Comparison of ENCODE assay signal across 1 cellular context in the genomic region with DNA sequence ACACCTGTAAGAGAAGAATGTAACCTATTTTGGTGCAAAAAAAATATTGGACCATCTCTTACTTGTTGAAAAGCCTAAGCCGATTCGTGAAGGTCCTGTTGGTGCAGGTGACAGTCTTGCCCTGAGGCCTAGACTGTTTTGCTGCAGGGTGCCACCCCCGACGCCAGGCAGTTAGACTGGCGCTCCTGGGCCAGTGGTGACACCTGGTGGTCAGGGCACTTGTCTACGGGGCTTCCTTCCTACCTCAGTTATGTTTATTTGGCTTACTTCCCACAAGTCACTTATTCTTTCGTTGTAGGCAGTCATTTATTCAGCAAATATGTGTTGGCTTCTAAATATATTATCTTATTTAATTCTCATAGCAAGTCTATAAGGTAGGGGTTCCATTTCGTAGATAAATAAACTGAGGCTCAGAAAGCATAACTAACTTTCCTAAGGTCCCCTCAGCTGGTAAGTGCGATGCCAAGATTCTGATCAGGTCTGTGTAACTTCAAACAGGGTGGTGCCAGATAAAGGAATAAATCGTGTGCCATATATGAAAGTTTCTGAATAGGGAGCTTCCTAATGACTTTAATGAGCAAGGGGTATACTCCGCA.
TF ChIP-seq lines count a peak whose summit lies in the region.

No MANE protein-coding gene starts in this region.

TF ChIP-seq in HepG2, 621 proteins besides CTCF, POLR2A, EP300 and RAD21 (continued from another document and continues in another):
- TF ChIP-seq, protein P1, sequence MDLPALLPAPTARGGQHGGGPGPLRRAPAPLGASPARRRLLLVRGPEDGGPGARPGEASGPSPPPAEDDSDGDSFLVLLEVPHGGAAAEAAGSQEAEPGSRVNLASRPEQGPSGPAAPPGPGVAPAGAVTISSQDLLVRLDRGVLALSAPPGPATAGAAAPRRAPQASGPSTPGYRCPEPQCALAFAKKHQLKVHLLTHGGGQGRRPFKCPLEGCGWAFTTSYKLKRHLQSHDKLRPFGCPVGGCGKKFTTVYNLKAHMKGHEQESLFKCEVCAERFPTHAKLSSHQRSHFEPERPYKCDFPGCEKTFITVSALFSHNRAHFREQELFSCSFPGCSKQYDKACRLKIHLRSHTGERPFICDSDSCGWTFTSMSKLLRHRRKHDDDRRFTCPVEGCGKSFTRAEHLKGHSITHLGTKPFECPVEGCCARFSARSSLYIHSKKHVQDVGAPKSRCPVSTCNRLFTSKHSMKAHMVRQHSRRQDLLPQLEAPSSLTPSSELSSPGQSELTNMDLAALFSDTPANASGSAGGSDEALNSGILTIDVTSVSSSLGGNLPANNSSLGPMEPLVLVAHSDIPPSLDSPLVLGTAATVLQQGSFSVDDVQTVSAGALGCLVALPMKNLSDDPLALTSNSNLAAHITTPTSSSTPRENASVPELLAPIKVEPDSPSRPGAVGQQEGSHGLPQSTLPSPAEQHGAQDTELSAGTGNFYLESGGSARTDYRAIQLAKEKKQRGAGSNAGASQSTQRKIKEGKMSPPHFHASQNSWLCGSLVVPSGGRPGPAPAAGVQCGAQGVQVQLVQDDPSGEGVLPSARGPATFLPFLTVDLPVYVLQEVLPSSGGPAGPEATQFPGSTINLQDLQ (CRISPR knock-in tag; IDR thresholded peaks at IDR 0.05) = peak; percentile 61; the same call in 1 of the 2 replicates
- TF ChIP-seq ZNF879 (CRISPR knock-in tag; IDR thresholded peaks at IDR 0.05) (no peak), SAP130 (CRISPR knock-in tag; IDR thresholded peaks at IDR 0.05; ENCODE audit: low read depth) (0 out of 2 replicates have a peak, but pooled peaks have one; percentile 27), ADNP (CRISPR knock-in tag; IDR thresholded peaks at IDR 0.05) (no peak), TGIF2 (CRISPR knock-in tag; IDR thresholded peaks at IDR 0.05) (no peak), FIP1L1 (IDR thresholded peaks at IDR 0.05; ENCODE audit: borderline replicate concordance, insufficient read depth, low read depth, low read length) (no peak), ELF3 (CRISPR knock-in tag; IDR thresholded peaks at IDR 0.05) (peak; percentile 49; the same call in 1 of the 2 replicates), ESRRA (CRISPR knock-in tag; IDR thresholded peaks at IDR 0.05; ENCODE audit: low read depth) (no peak), ZSCAN31 (CRISPR knock-in tag; IDR thresholded peaks at IDR 0.05; ENCODE audit: low read depth) (peak; percentile 84; the same call in 1 of the 2 replicates), ZNF841 (CRISPR knock-in tag; IDR thresholded peaks at IDR 0.05; ENCODE audit: borderline replicate concordance) (no peak), NFKBIZ (CRISPR knock-in tag; IDR thresholded peaks at IDR 0.05) (no peak), AKAP8 (CRISPR knock-in tag; IDR thresholded peaks at IDR 0.05) (no peak), KLF16 (CRISPR knock-in tag; IDR thresholded peaks at IDR 0.05) (peak in 1 of 2 experiments; percentile 64; a peak in 2 of 4 replicates), BRD4 (CRISPR knock-in tag; IDR thresholded peaks at IDR 0.05) (no peak), ZFP37 (CRISPR knock-in tag; IDR thresholded peaks at IDR 0.05; ENCODE audit: borderline replicate concordance) (no peak), NKX3-1 (CRISPR knock-in tag; IDR thresholded peaks at IDR 0.05) (no peak), ARNTL (CRISPR knock-in tag; IDR thresholded peaks at IDR 0.05) (no peak), ZNF101 (CRISPR knock-in tag; IDR thresholded peaks at IDR 0.05; ENCODE audit: borderline replicate concordance, low read depth) (no peak), ZNF432 (CRISPR knock-in tag; IDR thresholded peaks at IDR 0.05; ENCODE audit: borderline replicate concordance) (no peak), SMC3 (IDR thresholded peaks at IDR 0.05; ENCODE audit: low read length) (peak; percentile 69), PPARG (CRISPR knock-in tag; conservative IDR thresholded peaks at IDR 0.05) (no peak), THAP11 (CRISPR knock-in tag; IDR thresholded peaks at IDR 0.05) (peak; percentile 43; the same call in 1 of the 2 replicates), AHR (CRISPR knock-in tag; IDR thresholded peaks at IDR 0.05) (no peak), TCF7 (IDR thresholded peaks at IDR 0.05; ENCODE audit: low read depth) (no peak)
- TF ChIP-seq, protein P2, sequence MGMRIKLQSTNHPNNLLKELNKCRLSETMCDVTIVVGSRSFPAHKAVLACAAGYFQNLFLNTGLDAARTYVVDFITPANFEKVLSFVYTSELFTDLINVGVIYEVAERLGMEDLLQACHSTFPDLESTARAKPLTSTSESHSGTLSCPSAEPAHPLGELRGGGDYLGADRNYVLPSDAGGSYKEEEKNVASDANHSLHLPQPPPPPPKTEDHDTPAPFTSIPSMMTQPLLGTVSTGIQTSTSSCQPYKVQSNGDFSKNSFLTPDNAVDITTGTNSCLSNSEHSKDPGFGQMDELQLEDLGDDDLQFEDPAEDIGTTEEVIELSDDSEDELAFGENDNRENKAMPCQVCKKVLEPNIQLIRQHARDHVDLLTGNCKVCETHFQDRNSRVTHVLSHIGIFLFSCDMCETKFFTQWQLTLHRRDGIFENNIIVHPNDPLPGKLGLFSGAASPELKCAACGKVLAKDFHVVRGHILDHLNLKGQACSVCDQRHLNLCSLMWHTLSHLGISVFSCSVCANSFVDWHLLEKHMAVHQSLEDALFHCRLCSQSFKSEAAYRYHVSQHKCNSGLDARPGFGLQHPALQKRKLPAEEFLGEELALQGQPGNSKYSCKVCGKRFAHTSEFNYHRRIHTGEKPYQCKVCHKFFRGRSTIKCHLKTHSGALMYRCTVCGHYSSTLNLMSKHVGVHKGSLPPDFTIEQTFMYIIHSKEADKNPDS (CRISPR knock-in tag; IDR thresholded peaks at IDR 0.05) = no peak
- TF ChIP-seq, protein P3, sequence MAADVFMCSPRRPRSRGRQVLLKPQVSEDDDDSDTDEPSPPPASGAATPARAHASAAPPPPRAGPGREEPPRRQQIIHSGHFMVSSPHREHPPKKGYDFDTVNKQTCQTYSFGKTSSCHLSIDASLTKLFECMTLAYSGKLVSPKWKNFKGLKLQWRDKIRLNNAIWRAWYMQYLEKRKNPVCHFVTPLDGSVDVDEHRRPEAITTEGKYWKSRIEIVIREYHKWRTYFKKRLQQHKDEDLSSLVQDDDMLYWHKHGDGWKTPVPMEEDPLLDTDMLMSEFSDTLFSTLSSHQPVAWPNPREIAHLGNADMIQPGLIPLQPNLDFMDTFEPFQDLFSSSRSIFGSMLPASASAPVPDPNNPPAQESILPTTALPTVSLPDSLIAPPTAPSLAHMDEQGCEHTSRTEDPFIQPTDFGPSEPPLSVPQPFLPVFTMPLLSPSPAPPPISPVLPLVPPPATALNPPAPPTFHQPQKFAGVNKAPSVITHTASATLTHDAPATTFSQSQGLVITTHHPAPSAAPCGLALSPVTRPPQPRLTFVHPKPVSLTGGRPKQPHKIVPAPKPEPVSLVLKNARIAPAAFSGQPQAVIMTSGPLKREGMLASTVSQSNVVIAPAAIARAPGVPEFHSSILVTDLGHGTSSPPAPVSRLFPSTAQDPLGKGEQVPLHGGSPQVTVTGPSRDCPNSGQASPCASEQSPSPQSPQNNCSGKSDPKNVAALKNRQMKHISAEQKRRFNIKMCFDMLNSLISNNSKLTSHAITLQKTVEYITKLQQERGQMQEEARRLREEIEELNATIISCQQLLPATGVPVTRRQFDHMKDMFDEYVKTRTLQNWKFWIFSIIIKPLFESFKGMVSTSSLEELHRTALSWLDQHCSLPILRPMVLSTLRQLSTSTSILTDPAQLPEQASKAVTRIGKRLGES (CRISPR knock-in tag; IDR thresholded peaks at IDR 0.05; ENCODE audit: borderline replicate concordance) = no peak
- TF ChIP-seq, protein P4, sequence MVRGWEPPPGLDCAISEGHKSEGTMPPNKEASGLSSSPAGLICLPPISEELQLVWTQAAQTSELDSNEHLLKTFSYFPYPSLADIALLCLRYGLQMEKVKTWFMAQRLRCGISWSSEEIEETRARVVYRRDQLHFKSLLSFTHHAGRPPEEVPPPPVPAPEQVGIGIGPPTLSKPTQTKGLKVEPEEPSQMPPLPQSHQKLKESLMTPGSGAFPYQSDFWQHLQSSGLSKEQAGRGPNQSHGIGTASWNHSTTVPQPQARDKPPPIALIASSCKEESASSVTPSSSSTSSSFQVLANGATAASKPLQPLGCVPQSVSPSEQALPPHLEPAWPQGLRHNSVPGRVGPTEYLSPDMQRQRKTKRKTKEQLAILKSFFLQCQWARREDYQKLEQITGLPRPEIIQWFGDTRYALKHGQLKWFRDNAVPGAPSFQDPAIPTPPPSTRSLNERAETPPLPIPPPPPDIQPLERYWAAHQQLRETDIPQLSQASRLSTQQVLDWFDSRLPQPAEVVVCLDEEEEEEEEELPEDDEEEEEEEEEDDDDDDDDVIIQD (CRISPR knock-in tag; IDR thresholded peaks at IDR 0.05; ENCODE audit: low read depth) = 0 out of 2 replicates have a peak, but pooled peaks have one; percentile 18
- TF ChIP-seq, protein P5, sequence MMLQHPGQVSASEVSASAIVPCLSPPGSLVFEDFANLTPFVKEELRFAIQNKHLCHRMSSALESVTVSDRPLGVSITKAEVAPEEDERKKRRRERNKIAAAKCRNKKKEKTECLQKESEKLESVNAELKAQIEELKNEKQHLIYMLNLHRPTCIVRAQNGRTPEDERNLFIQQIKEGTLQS (CRISPR knock-in tag; IDR thresholded peaks at IDR 0.05) = no peak
- TF ChIP-seq, protein P6, sequence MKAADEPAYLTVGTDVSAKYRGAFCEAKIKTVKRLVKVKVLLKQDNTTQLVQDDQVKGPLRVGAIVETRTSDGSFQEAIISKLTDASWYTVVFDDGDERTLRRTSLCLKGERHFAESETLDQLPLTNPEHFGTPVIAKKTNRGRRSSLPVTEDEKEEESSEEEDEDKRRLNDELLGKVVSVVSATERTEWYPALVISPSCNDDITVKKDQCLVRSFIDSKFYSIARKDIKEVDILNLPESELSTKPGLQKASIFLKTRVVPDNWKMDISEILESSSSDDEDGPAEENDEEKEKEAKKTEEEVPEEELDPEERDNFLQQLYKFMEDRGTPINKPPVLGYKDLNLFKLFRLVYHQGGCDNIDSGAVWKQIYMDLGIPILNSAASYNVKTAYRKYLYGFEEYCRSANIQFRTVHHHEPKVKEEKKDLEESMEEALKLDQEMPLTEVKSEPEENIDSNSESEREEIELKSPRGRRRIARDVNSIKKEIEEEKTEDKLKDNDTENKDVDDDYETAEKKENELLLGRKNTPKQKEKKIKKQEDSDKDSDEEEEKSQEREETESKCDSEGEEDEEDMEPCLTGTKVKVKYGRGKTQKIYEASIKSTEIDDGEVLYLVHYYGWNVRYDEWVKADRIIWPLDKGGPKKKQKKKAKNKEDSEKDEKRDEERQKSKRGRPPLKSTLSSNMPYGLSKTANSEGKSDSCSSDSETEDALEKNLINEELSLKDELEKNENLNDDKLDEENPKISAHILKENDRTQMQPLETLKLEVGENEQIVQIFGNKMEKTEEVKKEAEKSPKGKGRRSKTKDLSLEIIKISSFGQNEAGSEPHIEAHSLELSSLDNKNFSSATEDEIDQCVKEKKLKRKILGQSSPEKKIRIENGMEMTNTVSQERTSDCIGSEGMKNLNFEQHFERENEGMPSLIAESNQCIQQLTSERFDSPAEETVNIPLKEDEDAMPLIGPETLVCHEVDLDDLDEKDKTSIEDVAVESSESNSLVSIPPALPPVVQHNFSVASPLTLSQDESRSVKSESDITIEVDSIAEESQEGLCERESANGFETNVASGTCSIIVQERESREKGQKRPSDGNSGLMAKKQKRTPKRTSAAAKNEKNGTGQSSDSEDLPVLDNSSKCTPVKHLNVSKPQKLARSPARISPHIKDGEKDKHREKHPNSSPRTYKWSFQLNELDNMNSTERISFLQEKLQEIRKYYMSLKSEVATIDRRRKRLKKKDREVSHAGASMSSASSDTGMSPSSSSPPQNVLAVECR (CRISPR knock-in tag; IDR thresholded peaks at IDR 0.05; ENCODE audit: borderline replicate concordance) = no peak
- TF ChIP-seq, protein P7, sequence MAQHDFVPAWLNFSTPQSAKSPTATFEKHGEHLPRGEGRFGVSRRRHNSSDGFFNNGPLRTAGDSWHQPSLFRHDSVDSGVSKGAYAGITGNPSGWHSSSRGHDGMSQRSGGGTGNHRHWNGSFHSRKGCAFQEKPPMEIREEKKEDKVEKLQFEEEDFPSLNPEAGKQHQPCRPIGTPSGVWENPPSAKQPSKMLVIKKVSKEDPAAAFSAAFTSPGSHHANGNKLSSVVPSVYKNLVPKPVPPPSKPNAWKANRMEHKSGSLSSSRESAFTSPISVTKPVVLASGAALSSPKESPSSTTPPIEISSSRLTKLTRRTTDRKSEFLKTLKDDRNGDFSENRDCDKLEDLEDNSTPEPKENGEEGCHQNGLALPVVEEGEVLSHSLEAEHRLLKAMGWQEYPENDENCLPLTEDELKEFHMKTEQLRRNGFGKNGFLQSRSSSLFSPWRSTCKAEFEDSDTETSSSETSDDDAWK (CRISPR knock-in tag; IDR thresholded peaks at IDR 0.05) = no peak
- TF ChIP-seq, protein P8, sequence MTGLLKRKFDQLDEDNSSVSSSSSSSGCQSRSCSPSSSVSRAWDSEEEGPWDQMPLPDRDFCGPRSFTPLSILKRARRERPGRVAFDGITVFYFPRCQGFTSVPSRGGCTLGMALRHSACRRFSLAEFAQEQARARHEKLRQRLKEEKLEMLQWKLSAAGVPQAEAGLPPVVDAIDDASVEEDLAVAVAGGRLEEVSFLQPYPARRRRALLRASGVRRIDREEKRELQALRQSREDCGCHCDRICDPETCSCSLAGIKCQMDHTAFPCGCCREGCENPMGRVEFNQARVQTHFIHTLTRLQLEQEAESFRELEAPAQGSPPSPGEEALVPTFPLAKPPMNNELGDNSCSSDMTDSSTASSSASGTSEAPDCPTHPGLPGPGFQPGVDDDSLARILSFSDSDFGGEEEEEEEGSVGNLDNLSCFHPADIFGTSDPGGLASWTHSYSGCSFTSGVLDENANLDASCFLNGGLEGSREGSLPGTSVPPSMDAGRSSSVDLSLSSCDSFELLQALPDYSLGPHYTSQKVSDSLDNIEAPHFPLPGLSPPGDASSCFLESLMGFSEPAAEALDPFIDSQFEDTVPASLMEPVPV (CRISPR knock-in tag; IDR thresholded peaks at IDR 0.05) = no peak
- TF ChIP-seq, protein P9, sequence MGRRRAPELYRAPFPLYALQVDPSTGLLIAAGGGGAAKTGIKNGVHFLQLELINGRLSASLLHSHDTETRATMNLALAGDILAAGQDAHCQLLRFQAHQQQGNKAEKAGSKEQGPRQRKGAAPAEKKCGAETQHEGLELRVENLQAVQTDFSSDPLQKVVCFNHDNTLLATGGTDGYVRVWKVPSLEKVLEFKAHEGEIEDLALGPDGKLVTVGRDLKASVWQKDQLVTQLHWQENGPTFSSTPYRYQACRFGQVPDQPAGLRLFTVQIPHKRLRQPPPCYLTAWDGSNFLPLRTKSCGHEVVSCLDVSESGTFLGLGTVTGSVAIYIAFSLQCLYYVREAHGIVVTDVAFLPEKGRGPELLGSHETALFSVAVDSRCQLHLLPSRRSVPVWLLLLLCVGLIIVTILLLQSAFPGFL (CRISPR knock-in tag; IDR thresholded peaks at IDR 0.05) = no peak
- TF ChIP-seq, protein P10, sequence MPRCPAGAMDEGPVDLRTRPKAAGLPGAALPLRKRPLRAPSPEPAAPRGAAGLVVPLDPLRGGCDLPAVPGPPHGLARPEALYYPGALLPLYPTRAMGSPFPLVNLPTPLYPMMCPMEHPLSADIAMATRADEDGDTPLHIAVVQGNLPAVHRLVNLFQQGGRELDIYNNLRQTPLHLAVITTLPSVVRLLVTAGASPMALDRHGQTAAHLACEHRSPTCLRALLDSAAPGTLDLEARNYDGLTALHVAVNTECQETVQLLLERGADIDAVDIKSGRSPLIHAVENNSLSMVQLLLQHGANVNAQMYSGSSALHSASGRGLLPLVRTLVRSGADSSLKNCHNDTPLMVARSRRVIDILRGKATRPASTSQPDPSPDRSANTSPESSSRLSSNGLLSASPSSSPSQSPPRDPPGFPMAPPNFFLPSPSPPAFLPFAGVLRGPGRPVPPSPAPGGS (CRISPR knock-in tag; IDR thresholded peaks at IDR 0.05) = no peak
- TF ChIP-seq, protein P11, sequence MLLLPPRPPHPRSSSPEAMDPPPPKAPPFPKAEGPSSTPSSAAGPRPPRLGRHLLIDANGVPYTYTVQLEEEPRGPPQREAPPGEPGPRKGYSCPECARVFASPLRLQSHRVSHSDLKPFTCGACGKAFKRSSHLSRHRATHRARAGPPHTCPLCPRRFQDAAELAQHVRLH (CRISPR knock-in tag; IDR thresholded peaks at IDR 0.05; ENCODE audit: borderline replicate concordance, low read depth) = 0 out of 2 replicates have a peak, but pooled peaks have one; percentile 38
